Comparison of ENCODE assay signal across 25 cellular contexts in the genomic region with DNA sequence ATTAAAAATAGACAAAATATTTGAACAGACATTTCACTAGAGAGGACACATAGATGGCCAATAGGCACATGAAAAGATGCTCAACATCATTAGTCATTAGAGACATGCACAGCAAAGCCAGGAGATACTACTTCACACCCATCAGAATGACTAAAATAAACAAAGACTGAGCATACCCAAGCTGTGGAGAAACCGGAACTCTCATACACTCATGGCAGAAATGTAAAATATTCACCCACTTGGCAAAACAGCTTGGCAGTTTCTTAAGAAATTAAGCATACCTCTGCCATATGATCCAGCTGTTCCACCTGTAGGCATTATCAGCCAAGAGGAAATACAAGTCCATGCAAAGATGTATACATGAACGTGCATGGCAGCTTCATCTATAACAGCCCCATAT.
DNase-seq lines count a peak whose midpoint lies in the region; ATAC-seq and TF ChIP-seq lines count a peak whose summit lies in the region.
"Had no signal": no experiment of that assay in that cellular context is flagged by ENCODE, and none has a peak within 500 bp of the region (broad histone marks: within the 10 kb centered on the region; RNA-seq: fewer than 3 reads in every experiment).

No MANE protein-coding gene starts in this region.

- H2AK5ac ChIP-seq in mesenchymal stem cell (ENCODE audit: low read length, severe bottlenecking): peak overlapping the region; percentile 41

- no peak overlapping the region for H3K4ac ChIP-seq in mesenchymal stem cell (ENCODE audit: low read depth in 1 of 2, low read length in 2 of 2)

- no peak for ATAC-seq in lower lobe of right lung
- ATAC-seq: activated T-cell treated with anti-CD3 and anti-CD28 coated beads, Interleukin-2, amount 50 U/mL, for 4 hours; left ventricle myocardium superior; naive thymus-derived CD4-positive, alpha-beta T cell had no signal

- no peak overlapping the region for H2AFZ ChIP-seq in mesenchymal stem cell (ENCODE audit: low read depth, low read length)

- peaks cover 5% of the 10 kb centered on the region for H3K9me3 ChIP-seq in mesenchymal stem cell (ENCODE audit: control insufficient read depth, low read length)
- no peaks in the 10 kb centered on the region for H3K9me3 ChIP-seq in lower lobe of right lung
- H3K9me3 ChIP-seq: thoracic aorta had no signal

- H3K79me1 ChIP-seq in mesenchymal stem cell (replicated peaks; ENCODE audit: low read length, poor library complexity, severe bottlenecking): peaks cover 11% of the 10 kb centered on the region

- no peak for TF ChIP-seq CTCF in lower lobe of right lung (IDR thresholded peaks at IDR 0.05)

- DNase-seq in GM04503 (ENCODE audit: low read depth): peak; percentile 51
- peak; percentile 59 for DNase-seq in RPMI7951 (ENCODE audit: low read depth)
- DNase-seq in epithelial cell of prostate (ENCODE audit: low read depth, low spot score): peak; percentile 59
- peak; percentile 63 for DNase-seq in mesenchymal stem cell
- DNase-seq in lower lobe of right lung: no peak
- no peak for DNase-seq in posterior cingulate gyrus
- no peak for DNase-seq in NCI-H146 treated with DMSO at 0.1 percent for 48 hours (lab: John Stamatoyannopoulos, UW; ENCODE audit: unreplicated experiment)
- DNase-seq: activated CD4-positive, alpha-beta T cell treated with anti-CD3 and anti-CD28 coated beads, Interleukin-2, amount 10 ng/mL, durations not matched to agents 24 days and 14 days; activated gamma-delta T cell treated with Interleukin-2 at 50 U/mL for 16 hours; activated T-cell treated with anti-CD3 and anti-CD28 coated beads, Interleukin-2, amount 50 U/mL, for 4 hours; CD4-positive, alpha-beta T cell; effector CD8-positive, alpha-beta T cell; hypothalamus; immature natural killer cell; left ventricle myocardium superior; midbrain; naive thymus-derived CD4-positive, alpha-beta T cell; NCI-H1105 treated with DMSO at 0.1 percent for 48 hours; NCI-H2029 treated with DMSO at 0.1 percent for 48 hours; NCI-H2227 treated with DMSO at 0.1 percent for 48 hours; NCI-H69; nucleus accumbens; WERI-Rb-1 had no signal

- H3K4me2 ChIP-seq in mesenchymal stem cell (ENCODE audit: low read length, poor library complexity, severe bottlenecking): no peak overlapping the region

- no peak overlapping the region for H2BK12ac ChIP-seq in mesenchymal stem cell (ENCODE audit: low read length in 2 of 2)

- H3K36me3 ChIP-seq in mesenchymal stem cell (ENCODE audit: control insufficient read depth in 1 of 2, insufficient read depth in 2 of 2, low read depth in 1 of 2, low read length in 2 of 2): no peaks in the 10 kb centered on the region
- H3K36me3 ChIP-seq in lower lobe of right lung: no peaks in the 10 kb centered on the region
- H3K36me3 ChIP-seq: thoracic aorta, WERI-Rb-1 had no signal

- WGBS in mesenchymal stem cell: 32% methylated on average over 2 of the region's 2 CpGs

- no peak overlapping the region for H2BK5ac ChIP-seq in mesenchymal stem cell (ENCODE audit: low read depth, low read length, poor library complexity, severe bottlenecking)

- H3K4me1 ChIP-seq in mesenchymal stem cell (ENCODE audit: control insufficient read depth, insufficient read depth, low read depth, low read length) (peaks cover 20% of the 10 kb centered on the region), lower lobe of right lung (no peaks in the 10 kb centered on the region)

- no peak overlapping the region for H3K9ac ChIP-seq in mesenchymal stem cell (ENCODE audit: low read length)

- H3K14ac ChIP-seq in mesenchymal stem cell (ENCODE audit: low read length in 2 of 2): no peak overlapping the region

- peak overlapping the region; percentile 59 for H3K27ac ChIP-seq in epithelial cell of prostate
- peak overlapping the region; percentile 73 for H3K27ac ChIP-seq in mesenchymal stem cell (ENCODE audit: low read length, poor library complexity, severe bottlenecking)
- H3K27ac ChIP-seq in lower lobe of right lung: no peak overlapping the region
- H3K27ac ChIP-seq: RWPE1, thoracic aorta, WERI-Rb-1 had no signal

- H3K18ac ChIP-seq in mesenchymal stem cell (ENCODE audit: low read depth in 1 of 2, low read length in 2 of 2): no peak overlapping the region

- no peak overlapping the region for H4K8ac ChIP-seq in mesenchymal stem cell (ENCODE audit: low read length)

- H3K23ac ChIP-seq in mesenchymal stem cell (ENCODE audit: low read length in 2 of 2): no peak overlapping the region

- H2BK15ac ChIP-seq in mesenchymal stem cell (ENCODE audit: low read depth, poor library complexity, severe bottlenecking): no peak overlapping the region

- no peak overlapping the region for H4K91ac ChIP-seq in mesenchymal stem cell (ENCODE audit: low read length)

- H2BK120ac ChIP-seq in mesenchymal stem cell (ENCODE audit: low read depth, low read length): no peak overlapping the region

- H3K4me3 ChIP-seq in mesenchymal stem cell (ENCODE audit: insufficient read depth in 1 of 2, low read depth in 1 of 2, low read length in 2 of 2): no peak overlapping the region
- no peak overlapping the region for H3K4me3 ChIP-seq in lower lobe of right lung
- H3K4me3 ChIP-seq: thoracic aorta had no signal

- intact Hi-C loops in lower lobe of right lung (cut with DNase I) (no loop called here), posterior cingulate gyrus (cut with DNase I) (no loop called here)

- H3K27me3 ChIP-seq in mesenchymal stem cell (ENCODE audit: control insufficient read depth in 1 of 2, insufficient read depth in 1 of 2, low read length in 2 of 2) (no peaks in the 10 kb centered on the region), lower lobe of right lung (ENCODE audit: low read depth) (no peaks in the 10 kb centered on the region)

Comparison
In these comparisons a context has a peak if more than half of its experiments do, and no peak if none do; other contexts are left out.
1. DNase-seq: peak in GM04503 (single experiment), RPMI7951 (single experiment), epithelial cell of prostate (single experiment) and mesenchymal stem cell (single experiment); none in lower lobe of right lung (single experiment), posterior cingulate gyrus (0 of 10) and NCI-H146 treated with DMSO at 0.1 percent for 48 hours (single experiment).